ENCODE assay signal across 8 cellular contexts in the genomic region with DNA sequence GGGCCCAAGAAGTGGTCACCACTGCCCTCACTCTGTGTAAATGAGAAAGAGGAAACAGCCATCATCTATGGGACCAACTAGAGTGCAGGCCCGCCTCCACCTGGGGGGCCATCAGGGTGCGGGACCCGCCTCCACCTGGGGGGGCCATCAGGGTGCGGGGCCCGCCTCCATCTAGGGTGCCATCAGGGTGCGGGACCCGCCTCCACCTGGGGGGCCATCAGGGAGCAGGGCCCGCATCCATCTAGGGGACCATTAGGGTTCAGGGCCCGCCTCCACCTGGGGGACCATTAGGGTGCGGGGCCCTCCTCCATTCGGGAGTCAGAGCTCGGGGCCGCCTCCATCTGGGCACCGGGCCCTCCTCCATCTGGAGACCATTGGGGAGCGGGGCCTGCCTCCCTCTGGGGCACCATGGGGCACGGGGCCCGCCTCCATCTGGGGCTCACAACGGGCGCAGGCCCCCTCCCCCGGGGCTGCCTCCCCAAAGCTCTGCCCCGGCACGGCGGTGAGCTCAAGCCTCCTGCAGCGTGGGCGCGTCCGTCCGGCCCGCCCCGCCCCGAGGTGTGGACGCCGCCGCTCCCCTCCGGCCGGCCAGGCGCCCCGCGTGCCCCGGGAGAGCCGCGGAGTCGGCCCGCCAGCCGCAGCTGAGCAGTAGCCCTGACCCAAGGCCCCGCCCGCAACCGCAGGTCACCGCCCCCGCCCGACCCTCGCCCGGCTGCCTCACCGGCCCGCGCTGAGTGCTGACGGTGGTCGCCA. TPM values are rescaled to one million over a fixed set of nuclear protein-coding genes. Genes with fewer than 3 reads are reported as not detected.
DNase-seq lines count a peak whose midpoint lies in the region; ATAC-seq and TF ChIP-seq lines count a peak whose summit lies in the region.

No MANE protein-coding gene starts in this region.

- H3K9me3 ChIP-seq in iPS-15b (ENCODE audit: control insufficient read depth, insufficient read depth, low read length), result no peaks in the 10 kb centered on the region

- no peak for TF ChIP-seq CTCF in BJ (IDR thresholded peaks at IDR 0.05; ENCODE audit: insufficient read depth, low read depth, low read length)

- no peaks in the 10 kb centered on the region for H3K27me3 Mint-ChIP-seq in activated naive CD8-positive, alpha-beta T cell
- no peaks in the 10 kb centered on the region for H3K27me3 Mint-ChIP-seq in stimulated activated naive B cell treated with anti-CD40 and anti-IgM and Interleukin-4, amounts not matched to agents 10 μg/mL and 1 μg/mL and 100 μg/mL, for 72 hours

- CTCF ChIA-PET in BJ (lab: Yijun Ruan, JAX), result interaction anchor here (0.6 to 1.7 kb wide), 3 partner anchors 11 to 564 kb away, joined by 3 to 5 read pairs (median 3); no protein-coding TSS in a partner anchor

- H3K36me3 Mint-ChIP-seq in activated naive CD8-positive, alpha-beta T cell, result peaks cover 7% of the 10 kb centered on the region
- H3K36me3 Mint-ChIP-seq in stimulated activated naive B cell treated with anti-CD40 and anti-IgM and Interleukin-4, amounts not matched to agents 10 μg/mL and 1 μg/mL and 100 μg/mL, for 72 hours, result peaks cover 4 to 37% of the 10 kb centered on the region in 2 donors

- H3K4me3 Mint-ChIP-seq in activated naive CD8-positive, alpha-beta T cell, result peak overlapping the region; percentile 80
- H3K4me3 Mint-ChIP-seq in stimulated activated naive B cell treated with anti-CD40 and anti-IgM and Interleukin-4, amounts not matched to agents 10 μg/mL and 1 μg/mL and 100 μg/mL, for 72 hours, result peak overlapping the region; percentile 87 to 90

- H3K9me3 Mint-ChIP-seq in activated naive CD8-positive, alpha-beta T cell (ENCODE audit: low read depth), result peaks cover 4% of the 10 kb centered on the region
- H3K9me3 Mint-ChIP-seq in stimulated activated naive B cell treated with anti-CD40 and anti-IgM and Interleukin-4, amounts not matched to agents 10 μg/mL and 1 μg/mL and 100 μg/mL, for 72 hours, result peaks cover 12 to 13% of the 10 kb centered on the region in 2 donors

- H3K27me3 ChIP-seq in BJ (ENCODE audit: control insufficient read depth, insufficient read depth, low read length) (no peaks in the 10 kb centered on the region), iPS-15b (ENCODE audit: control insufficient read depth, insufficient read depth, low read length) (peaks cover 4% of the 10 kb centered on the region)

- peaks cover 49% of the 10 kb centered on the region for H3K4me1 Mint-ChIP-seq in activated naive CD8-positive, alpha-beta T cell (ENCODE audit: low read depth)
- H3K4me1 Mint-ChIP-seq in stimulated activated naive B cell treated with anti-CD40 and anti-IgM and Interleukin-4, amounts not matched to agents 10 μg/mL and 1 μg/mL and 100 μg/mL, for 72 hours, result peaks cover 35 to 57% of the 10 kb centered on the region in 2 donors

- H3K4me3 ChIP-seq in BJ (ENCODE audit: low read depth, low read length) (peak overlapping the region; percentile 79), iPS-15b (ENCODE audit: low read depth, low read length) (peak overlapping the region; percentile 76)

- peak overlapping the region; percentile 46 for H3K27ac Mint-ChIP-seq in activated naive CD8-positive, alpha-beta T cell
- H3K27ac Mint-ChIP-seq in stimulated activated naive B cell treated with anti-CD40 and anti-IgM and Interleukin-4, amounts not matched to agents 10 μg/mL and 1 μg/mL and 100 μg/mL, for 72 hours, result peak overlapping the region; percentile 90

- H3K36me3 ChIP-seq in BJ (ENCODE audit: control insufficient read depth, insufficient read depth, low read length) (peaks cover 7% of the 10 kb centered on the region), iPS-15b (ENCODE audit: control insufficient read depth, insufficient read depth, low read length) (no peaks in the 10 kb centered on the region)

- no peak for DNase-seq in BJ (ENCODE audit: low read depth)
- no peak for DNase-seq in stimulated activated naive B cell treated with anti-CD40 and anti-IgM and Interleukin-4, amounts not matched to agents 10 μg/mL and 1 μg/mL and 100 μg/mL, for 72 hours
- DNase-seq in NCI-H2171 (lab: John Stamatoyannopoulos, UW), result no peak
- no peak for DNase-seq in DMS79 treated with DMSO at 0.1 percent for 48 hours (lab: John Stamatoyannopoulos, UW)

- POLR2A ChIA-PET in BJ (lab: Charles Lee), result no interaction called here

- no peak overlapping the region for H3K9ac ChIP-seq in iPS-15b (ENCODE audit: low read depth, low read length)

- ATAC-seq in GM19351 (IDR thresholded peaks at IDR 0.05; ENCODE audit: unreplicated experiment) (peak; percentile 37), HG03354 (IDR thresholded peaks at IDR 0.05; ENCODE audit: poor library complexity, severe bottlenecking, unreplicated experiment) (peak; percentile 50)
- ATAC-seq in stimulated activated naive B cell treated with anti-CD40 and anti-IgM and Interleukin-4, amounts not matched to agents 10 μg/mL and 1 μg/mL and 100 μg/mL, for 72 hours (replicated peaks), result peak; percentile 29 to 38

- peaks cover 7% of the 10 kb centered on the region for H3K4me1 ChIP-seq in iPS-15b (ENCODE audit: control insufficient read depth, insufficient read depth, low read length)

RNA-seq across cellular contexts. Expression of a gene that starts 0.5 kb away (rescaled TPM):
- polyA plus RNA-seq in BJ (2011; rRNA removed), result 19.7 and 38.3 TPM in 2 replicates
- 26.9 and 32.3 TPM in 2 replicates for polyA minus RNA-seq in BJ (2011; rRNA and poly(A)+ RNA removed)
